ENCODE assay signal across 10 cellular contexts in the genomic region with DNA sequence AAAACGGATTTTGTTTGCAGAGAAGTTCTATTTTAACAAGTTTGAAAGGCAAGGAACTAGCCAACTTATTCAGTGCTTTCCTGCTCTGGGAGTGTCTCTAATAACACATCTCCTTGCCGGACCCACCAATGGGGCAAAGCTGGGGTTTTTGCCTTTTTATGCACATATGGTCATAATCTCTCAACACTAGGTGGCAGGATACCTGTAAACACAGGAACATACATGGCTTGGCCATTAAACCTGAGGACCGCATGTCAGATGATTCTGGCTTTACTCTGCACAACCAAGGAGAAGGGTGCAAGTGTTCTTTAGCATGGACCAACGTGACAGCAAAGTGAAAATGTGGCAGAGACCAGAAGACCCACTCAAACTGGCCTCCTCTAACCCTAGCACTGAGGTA. TPM values are rescaled to one million over a fixed set of nuclear protein-coding genes. Genes with fewer than 3 reads are reported as not detected.
DNase-seq lines count a peak whose midpoint lies in the region; ATAC-seq, FAIRE-seq and TF ChIP-seq lines count a peak whose summit lies in the region.
"Had no signal": no experiment of that assay in that cellular context is flagged by ENCODE, and none has a peak within 500 bp of the region (broad histone marks: within the 10 kb centered on the region; RNA-seq: fewer than 3 reads in every experiment).

No MANE protein-coding gene starts in this region.

- TF ChIP-seq RAD21 in HepG2 (CRISPR knock-in tag; IDR thresholded peaks at IDR 0.05): peak; percentile 70

- in situ Hi-C loops in HepG2 (cut with HindIII; ENCODE audit: extremely low pct_ligation_motif_present, low pct_unique_long_range_greater_than_20kb): loop anchor here (5.0 kb wide), 1 partner anchor 68 kb away; no protein-coding TSS in a partner anchor

- BruUV-seq in HepG2 (replicated peaks; lab: Mats Ljungman, UMichigan): no TSS peak

- CTCF ChIA-PET in HepG2 (lab: Yijun Ruan, JAX; ENCODE audit: low intra/inter-chr PET ratio, low total read pairs): interaction anchor here (1.5 to 1.7 kb wide), 3 partner anchors 35 to 75 kb away, joined by 3 to 23 read pairs (median 16); no protein-coding TSS in a partner anchor

- H3K4me2 ChIP-seq in HepG2 (ENCODE audit: low read depth, low read length): no peak overlapping the region

- H3K27ac ChIP-seq in VCaP (no peak overlapping the region), HepG2 (ENCODE audit: extremely low read length, insufficient read depth, low read length) (no peak overlapping the region), esophagus muscularis mucosa (replicated peaks in 1 of 4) (no peak overlapping the region)

- intact Hi-C loops in HepG2 (cut with micrococcal nuclease; ENCODE audit: unreplicated experiment): loop anchor here (1.0 kb wide), 4 partner anchors 21 to 74 kb away; no protein-coding TSS in a partner anchor
- intact Hi-C loops in esophagus muscularis mucosa (cut with DNase I): no loop called here

- no peaks in the 10 kb centered on the region for H3K27me3 ChIP-seq in HepG2 (ENCODE audit: control insufficient read depth in 1 of 2, insufficient read depth in 2 of 2, low read length in 2 of 2)
- no peaks in the 10 kb centered on the region for H3K27me3 ChIP-seq in esophagus muscularis mucosa

- H3K9ac ChIP-seq in HepG2 (ENCODE audit: insufficient read depth, low read depth, low read length): no peak overlapping the region

- FAIRE-seq in HepG2 (lab: Jason Lieb, UNC): peak; percentile 76
- FAIRE-seq: TTC549 had no signal

- peak; percentile 72 for TF ChIP-seq CTCF in VCaP (conservative IDR thresholded peaks at IDR 0.05)
- TF ChIP-seq CTCF in HepG2 (CRISPR knock-in tag; IDR thresholded peaks at IDR 0.05): peak; percentile 68
- peak in 1 of 3 experiments; percentile 21 for TF ChIP-seq CTCF in esophagus muscularis mucosa (IDR thresholded peaks at IDR 0.05)

- H3K36me3 ChIP-seq in HepG2 (replicated peaks in 1 of 2; ENCODE audit: control insufficient read depth in 1 of 2, insufficient read depth in 2 of 2, low read length in 2 of 2) (peaks cover 19 to 72% of the 10 kb centered on the region in 2 experiments), esophagus muscularis mucosa (peaks cover 9 to 76% (median 59%) of the 10 kb centered on the region in 4 donors)

- DNase-seq in NCI-H1436 (lab: John Stamatoyannopoulos, UW) (peak; percentile 44), NCI-H1436 treated with DMSO at 0.1 percent for 48 hours (lab: John Stamatoyannopoulos, UW) (no peak), LHCN-M2 (ENCODE audit: low read depth) (peak; percentile 24), HepG2 (ENCODE audit: low spot score) (peak; percentile 59), esophagus muscularis mucosa (ENCODE audit: extremely low spot score) (no peak)

- POLR2A ChIA-PET in HepG2 (lab: Yijun Ruan, JAX): no interaction called here

- ATAC-seq in HepG2: peak; percentile 57
- no peak for ATAC-seq in HG03342 (IDR thresholded peaks at IDR 0.05; ENCODE audit: unreplicated experiment)
- ATAC-seq in HG03460 (IDR thresholded peaks at IDR 0.05; ENCODE audit: unreplicated experiment): no peak
- ATAC-seq: naive thymus-derived CD8-positive, alpha-beta T cell had no signal

- TF ChIP-seq POLR2A in HepG2 (IDR thresholded peaks at IDR 0.05; ENCODE audit: insufficient read depth in 1 of 2, low read depth in 2 of 2, low read length in 2 of 2) (no peak), esophagus muscularis mucosa (IDR thresholded peaks at IDR 0.05; ENCODE audit: low read depth) (no peak)

- TF ChIP-seq EP300 in HepG2 (IDR thresholded peaks at IDR 0.05; ENCODE audit: low read depth in 2 of 2, low read length in 2 of 2) (no peak), HepG2 (CRISPR knock-in tag; IDR thresholded peaks at IDR 0.05; ENCODE audit: borderline replicate concordance) (no peak), esophagus muscularis mucosa (IDR thresholded peaks at IDR 0.05) (no peak)

- H3K4me3 ChIP-seq in HepG2 (replicated peaks in 1 of 3; ENCODE audit: insufficient read depth in 1 of 3, low read depth in 2 of 3, low read length in 3 of 3) (no peak overlapping the region), esophagus muscularis mucosa (no peak overlapping the region)

- H3K79me2 ChIP-seq in HepG2 (ENCODE audit: insufficient read depth, low read length): peaks cover 10% of the 10 kb centered on the region

- no peaks in the 10 kb centered on the region for H4K20me1 ChIP-seq in HepG2 (ENCODE audit: insufficient read depth, low read length)

- H2AFZ ChIP-seq in HepG2 (ENCODE audit: low read length): no peak overlapping the region

- H3K4me1 ChIP-seq in HepG2 (ENCODE audit: insufficient read depth, low read length) (peaks cover 13% of the 10 kb centered on the region), esophagus muscularis mucosa (peaks cover 5 to 17% (median 14%) of the 10 kb centered on the region in 4 donors)

- 60% methylated on average over 4 of the region's 4 CpGs for WGBS in HepG2 (ENCODE audit: low lambda C conversion rate)
- WGBS in esophagus muscularis mucosa: 84% methylated on average over 4 of the region's 4 CpGs

- no peaks in the 10 kb centered on the region for H3K9me3 ChIP-seq in HepG2 (ENCODE audit: low read length)
- H3K9me3 ChIP-seq in esophagus muscularis mucosa: no peaks in the 10 kb centered on the region

RNA-seq across cellular contexts. Expression of gene TMEM9, which starts 4.9 kb away (rescaled TPM):
- 105 and 114 TPM in 2 replicates for total RNA-seq in LHCN-M2 (2014; rRNA removed)
- 94.6 TPM for polyA plus RNA-seq in LHCN-M2 (2012)
- 33.6 and 60.9 TPM in 2 replicates for total RNA-seq in HepG2 (2016; rRNA removed; fragmentation: Illumina TruSeq; extraction: Trizol)
- 19.4 and 19.6 TPM in 2 replicates for total RNA-seq in HepG2 (2016; cell fraction: cytosol; rRNA removed; fragmentation: Illumina TruSeq; extraction: Trizol; ENCODE audit: low read depth)
- 34.2 and 64.9 TPM in 2 replicates for total RNA-seq in HepG2 (2016; cell fraction: insoluble cytoplasmic fraction; rRNA removed; fragmentation: Illumina TruSeq; extraction: Trizol)
- total RNA-seq in HepG2 (2016; cell fraction: membrane; rRNA removed; fragmentation: Illumina TruSeq; extraction: Trizol): 35.3 and 35.6 TPM in 2 replicates
- 46.5 and 53.8 TPM in 2 replicates for total RNA-seq in HepG2 (2016; cell fraction: nucleus; rRNA removed; fragmentation: Illumina TruSeq; extraction: Trizol)
- 102 and 137 TPM in 2 replicates for polyA plus RNA-seq in HepG2 (2011; rRNA removed)
- polyA plus RNA-seq in HepG2 (2011; cell fraction: cytosol; rRNA removed): 89.3 and 100 TPM in 2 replicates
- polyA plus RNA-seq in HepG2 (2011; cell fraction: nucleus; rRNA removed): 118 and 132 TPM in 2 replicates
- polyA plus RNA-seq in HepG2 (2012): 50.9 and 56.1 TPM in 2 replicates
- 20.3 and 20.6 TPM in 2 replicates for polyA plus RNA-seq in HepG2 (2016; cell fraction: cytosol; fragmentation: Illumina TruSeq; extraction: Trizol; ENCODE audit: low read depth)
- polyA plus RNA-seq in HepG2 (2016; cell fraction: insoluble cytoplasmic fraction; fragmentation: Illumina TruSeq; extraction: Trizol; ENCODE audit: low read depth): 32.1 and 32.2 TPM in 2 replicates
- polyA plus RNA-seq in HepG2 (2016; cell fraction: membrane; fragmentation: Illumina TruSeq; extraction: Trizol; ENCODE audit: low read depth): 27.0 and 30.2 TPM in 2 replicates
- polyA plus RNA-seq in HepG2 (2016; cell fraction: nucleus; fragmentation: Illumina TruSeq; extraction: Trizol; ENCODE audit: insufficient read depth, low read depth): 79.2 and 83.5 TPM in 2 replicates
- 239 and 286 TPM in 2 replicates for polyA minus RNA-seq in HepG2 (2011; rRNA and poly(A)+ RNA removed; ENCODE audit: low replicate concordance)
- polyA minus RNA-seq in HepG2 (2011; cell fraction: cytosol; rRNA and poly(A)+ RNA removed): 16.9 and 23.5 TPM in 2 replicates
- 14.8 and 15.3 TPM in 2 replicates for polyA minus RNA-seq in HepG2 (2011; cell fraction: nucleus; rRNA and poly(A)+ RNA removed)
- total RNA-seq in esophagus muscularis mucosa: 10 to 100 TPM; 40.1 to 56.1 (median 49.5) TPM

RNA-seq across cellular contexts. Expression of gene ASCL5, which starts 22.4 kb away (rescaled TPM):
- total RNA-seq in LHCN-M2 (2014; rRNA removed) (not detected in 2 replicates), HepG2 (2016; rRNA removed; fragmentation: Illumina TruSeq; extraction: Trizol) (not detected in 2 replicates), esophagus muscularis mucosa (not detected)
- not detected for polyA plus RNA-seq in LHCN-M2 (2012)
- total RNA-seq in HepG2 (2016; cell fraction: cytosol; rRNA removed; fragmentation: Illumina TruSeq; extraction: Trizol; ENCODE audit: low read depth): not detected in 2 replicates
- not detected in 2 replicates for total RNA-seq in HepG2 (2016; cell fraction: insoluble cytoplasmic fraction; rRNA removed; fragmentation: Illumina TruSeq; extraction: Trizol)
- total RNA-seq in HepG2 (2016; cell fraction: membrane; rRNA removed; fragmentation: Illumina TruSeq; extraction: Trizol): not detected in 2 replicates
- total RNA-seq in HepG2 (2016; cell fraction: nucleus; rRNA removed; fragmentation: Illumina TruSeq; extraction: Trizol): not detected in 2 replicates
- not detected in 2 replicates for polyA plus RNA-seq in HepG2 (2011; rRNA removed)
- not detected in 2 replicates for polyA plus RNA-seq in HepG2 (2011; cell fraction: cytosol; rRNA removed)
- polyA plus RNA-seq in HepG2 (2011; cell fraction: nucleus; rRNA removed): 0.08 and 0.09 TPM in 2 replicates
- polyA plus RNA-seq in HepG2 (2012): not detected in 2 replicates
- not detected in 2 replicates for polyA plus RNA-seq in HepG2 (2016; cell fraction: cytosol; fragmentation: Illumina TruSeq; extraction: Trizol; ENCODE audit: low read depth)
- polyA plus RNA-seq in HepG2 (2016; cell fraction: insoluble cytoplasmic fraction; fragmentation: Illumina TruSeq; extraction: Trizol; ENCODE audit: low read depth): not detected in 2 replicates
- not detected in 2 replicates for polyA plus RNA-seq in HepG2 (2016; cell fraction: membrane; fragmentation: Illumina TruSeq; extraction: Trizol; ENCODE audit: low read depth)
- not detected in 2 replicates for polyA plus RNA-seq in HepG2 (2016; cell fraction: nucleus; fragmentation: Illumina TruSeq; extraction: Trizol; ENCODE audit: insufficient read depth, low read depth)
- polyA minus RNA-seq in HepG2 (2011; rRNA and poly(A)+ RNA removed; ENCODE audit: low replicate concordance): not detected in 2 replicates
- polyA minus RNA-seq in HepG2 (2011; cell fraction: cytosol; rRNA and poly(A)+ RNA removed): not detected in 2 replicates
- polyA minus RNA-seq in HepG2 (2011; cell fraction: nucleus; rRNA and poly(A)+ RNA removed): not detected in 2 replicates

RNA-seq across cellular contexts. Expression of gene CACNA1S, which starts 37.2 kb away (rescaled TPM):
- total RNA-seq in LHCN-M2 (2014; rRNA removed) (0.17 TPM in 1 of 2 replicates, not detected in the other), HepG2 (2016; rRNA removed; fragmentation: Illumina TruSeq; extraction: Trizol) (not detected in 2 replicates), esophagus muscularis mucosa (not detected)
- polyA plus RNA-seq in LHCN-M2 (2012): 0.06 TPM
- not detected in 2 replicates for total RNA-seq in HepG2 (2016; cell fraction: cytosol; rRNA removed; fragmentation: Illumina TruSeq; extraction: Trizol; ENCODE audit: low read depth)
- not detected in 2 replicates for total RNA-seq in HepG2 (2016; cell fraction: insoluble cytoplasmic fraction; rRNA removed; fragmentation: Illumina TruSeq; extraction: Trizol)
- total RNA-seq in HepG2 (2016; cell fraction: membrane; rRNA removed; fragmentation: Illumina TruSeq; extraction: Trizol): not detected in 2 replicates
- not detected in 2 replicates for total RNA-seq in HepG2 (2016; cell fraction: nucleus; rRNA removed; fragmentation: Illumina TruSeq; extraction: Trizol)
- not detected in 2 replicates for polyA plus RNA-seq in HepG2 (2011; rRNA removed)
- polyA plus RNA-seq in HepG2 (2011; cell fraction: cytosol; rRNA removed): not detected in 2 replicates
- polyA plus RNA-seq in HepG2 (2011; cell fraction: nucleus; rRNA removed): not detected in 2 replicates
- polyA plus RNA-seq in HepG2 (2012): not detected in 2 replicates
- polyA plus RNA-seq in HepG2 (2016; cell fraction: cytosol; fragmentation: Illumina TruSeq; extraction: Trizol; ENCODE audit: low read depth): not detected in 2 replicates
- not detected in 2 replicates for polyA plus RNA-seq in HepG2 (2016; cell fraction: insoluble cytoplasmic fraction; fragmentation: Illumina TruSeq; extraction: Trizol; ENCODE audit: low read depth)
- not detected in 2 replicates for polyA plus RNA-seq in HepG2 (2016; cell fraction: membrane; fragmentation: Illumina TruSeq; extraction: Trizol; ENCODE audit: low read depth)
- polyA plus RNA-seq in HepG2 (2016; cell fraction: nucleus; fragmentation: Illumina TruSeq; extraction: Trizol; ENCODE audit: insufficient read depth, low read depth): not detected in 2 replicates
- polyA minus RNA-seq in HepG2 (2011; rRNA and poly(A)+ RNA removed; ENCODE audit: low replicate concordance): 0.02 TPM in 1 of 2 replicates, not detected in the other
- not detected in 2 replicates for polyA minus RNA-seq in HepG2 (2011; cell fraction: cytosol; rRNA and poly(A)+ RNA removed)
- polyA minus RNA-seq in HepG2 (2011; cell fraction: nucleus; rRNA and poly(A)+ RNA removed): not detected in 2 replicates
- total RNA-seq: naive thymus-derived CD8-positive, alpha-beta T cell had no signal
- polyA plus RNA-seq: naive thymus-derived CD8-positive, alpha-beta T cell had no signal

RNA-seq across cellular contexts. Expression of gene IGFN1, which starts 41.2 kb away (rescaled TPM):
- 0.26 and 0.34 TPM in 2 replicates for total RNA-seq in LHCN-M2 (2014; rRNA removed)
- under 0.01 TPM for polyA plus RNA-seq in LHCN-M2 (2012)
- total RNA-seq in HepG2 (2016; rRNA removed; fragmentation: Illumina TruSeq; extraction: Trizol): 0.04 TPM in 1 of 2 replicates, not detected in the other
- total RNA-seq in HepG2 (2016; cell fraction: cytosol; rRNA removed; fragmentation: Illumina TruSeq; extraction: Trizol; ENCODE audit: low read depth): not detected in 2 replicates
- total RNA-seq in HepG2 (2016; cell fraction: insoluble cytoplasmic fraction; rRNA removed; fragmentation: Illumina TruSeq; extraction: Trizol): 0.03 TPM in 1 of 2 replicates, not detected in the other
- total RNA-seq in HepG2 (2016; cell fraction: membrane; rRNA removed; fragmentation: Illumina TruSeq; extraction: Trizol): not detected in 2 replicates
- 0.09 and 0.22 TPM in 2 replicates for total RNA-seq in HepG2 (2016; cell fraction: nucleus; rRNA removed; fragmentation: Illumina TruSeq; extraction: Trizol)
- 0.05 and 0.22 TPM in 2 replicates for polyA plus RNA-seq in HepG2 (2011; rRNA removed)
- 0.01 TPM in 2 replicates for polyA plus RNA-seq in HepG2 (2011; cell fraction: cytosol; rRNA removed)
- polyA plus RNA-seq in HepG2 (2011; cell fraction: nucleus; rRNA removed): 1.1 and 1.3 TPM in 2 replicates
- 0.05 and 0.20 TPM in 2 replicates for polyA plus RNA-seq in HepG2 (2012)
- not detected in 2 replicates for polyA plus RNA-seq in HepG2 (2016; cell fraction: cytosol; fragmentation: Illumina TruSeq; extraction: Trizol; ENCODE audit: low read depth)
- polyA plus RNA-seq in HepG2 (2016; cell fraction: insoluble cytoplasmic fraction; fragmentation: Illumina TruSeq; extraction: Trizol; ENCODE audit: low read depth): 0.05 TPM in 1 of 2 replicates, not detected in the other
- polyA plus RNA-seq in HepG2 (2016; cell fraction: membrane; fragmentation: Illumina TruSeq; extraction: Trizol; ENCODE audit: low read depth): not detected in 2 replicates
- 1.1 and 1.3 TPM in 2 replicates for polyA plus RNA-seq in HepG2 (2016; cell fraction: nucleus; fragmentation: Illumina TruSeq; extraction: Trizol; ENCODE audit: insufficient read depth, low read depth)
- not detected in 2 replicates for polyA minus RNA-seq in HepG2 (2011; rRNA and poly(A)+ RNA removed; ENCODE audit: low replicate concordance)
- 0.09 TPM in 1 of 2 replicates, not detected in the other for polyA minus RNA-seq in HepG2 (2011; cell fraction: cytosol; rRNA and poly(A)+ RNA removed)
- 0.12 and 0.13 TPM in 2 replicates for polyA minus RNA-seq in HepG2 (2011; cell fraction: nucleus; rRNA and poly(A)+ RNA removed)
- total RNA-seq in esophagus muscularis mucosa: not detected
- total RNA-seq: naive thymus-derived CD8-positive, alpha-beta T cell had no signal
- polyA plus RNA-seq: naive thymus-derived CD8-positive, alpha-beta T cell had no signal

Comparison
In these comparisons a context has a peak if more than half of its experiments do, and no peak if none do; other contexts are left out.
1. DNase-seq: peak in NCI-H1436 (single experiment), LHCN-M2 (single experiment) and HepG2 (single experiment); none in NCI-H1436 treated with DMSO at 0.1 percent for 48 hours (single experiment) and esophagus muscularis mucosa (single experiment).